ENCODE assay signal across 8 cellular contexts in the genomic region with DNA sequence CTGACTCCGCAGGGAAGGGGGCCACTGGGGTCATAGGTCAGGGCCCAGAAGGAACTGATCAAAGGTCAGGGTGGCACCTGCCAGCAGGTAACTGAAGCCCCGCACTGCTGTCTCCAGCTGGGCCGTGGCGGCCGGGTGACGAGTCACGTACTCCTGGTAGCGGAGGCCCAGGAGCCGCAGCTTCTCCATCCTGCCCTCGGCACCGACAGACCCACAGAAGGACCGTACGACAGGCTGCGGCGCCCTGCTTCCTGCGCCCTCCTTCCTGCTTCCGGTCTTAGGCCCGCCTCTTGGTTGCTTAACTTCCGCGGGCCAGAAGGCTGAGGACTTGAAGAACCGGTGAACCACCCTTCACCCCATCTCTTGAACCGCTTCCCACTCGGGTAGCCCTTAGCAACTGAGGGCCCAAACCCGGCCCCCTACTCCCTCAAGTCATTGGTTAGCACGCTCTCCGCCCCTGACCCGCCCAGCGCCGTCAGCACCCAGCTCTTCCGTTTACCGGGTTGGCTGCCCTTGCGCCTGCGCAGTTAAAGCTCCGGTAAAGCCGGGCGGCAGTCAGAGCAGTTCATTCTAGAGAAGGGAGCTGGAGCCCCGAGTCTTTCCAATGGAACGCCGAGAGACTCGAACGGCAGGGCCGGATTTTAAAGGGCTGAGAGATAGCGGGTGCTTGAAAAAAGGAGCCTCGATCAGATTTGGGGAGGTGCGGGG. TPM values are rescaled to one million over a fixed set of nuclear protein-coding genes. Genes with fewer than 3 reads are reported as not detected.
A peak's percentile ranks its signal among the peaks of the same experiment; 100 is the strongest.
DNase-seq lines count a peak whose midpoint lies in the region; ATAC-seq, FAIRE-seq and TF ChIP-seq lines count a peak whose summit lies in the region.

A gene (minus strand): TSS at position 255 of the 708 bp plus-strand sequence. CDS start 66 bp downstream, at position 189.

- FAIRE-seq in pancreas (lab: Jason Lieb, UNC) = peak; percentile 9

- H3K36me3 ChIP-seq in pancreas (peaks cover 0 to 19% (median 18%) of the 10 kb centered on the region in 3 donors), tibial artery (peaks cover 19 to 31% (median 27%) of the 10 kb centered on the region in 3 donors)

- intact Hi-C loops in Right ventricle myocardium superior (cut with DNase I) = loop anchor here (5.0 kb wide), 1 partner anchor 60 kb away; no protein-coding TSS in a partner anchor
- intact Hi-C loops in pancreas (cut with DNase I) = loop anchor here in 1 of 3 donors (10.0 kb wide), 1 partner anchor 53 kb away; no protein-coding TSS in a partner anchor
- intact Hi-C loops in tibial artery (cut with DNase I; ENCODE audit: low total_unique reads) = loop anchor here (5.0 kb wide), 2 partner anchors 60 to 75 kb away; no protein-coding TSS in a partner anchor

- H3K27ac ChIP-seq in pancreas (peak within 1 kb of the TSS; percentile 80 to 93 (median 88)), tibial artery (peak within 1 kb of the TSS; percentile 87 to 89)

- H3K9me3 ChIP-seq in pancreas = no peaks in the 10 kb centered on the region
- H3K9me3 ChIP-seq in tibial artery = no peaks in the 10 kb centered on the region

- H3K4me1 ChIP-seq in pancreas (peaks cover 18 to 21% (median 19%) of the 10 kb centered on the region in 3 donors), tibial artery (peaks cover 10 to 45% (median 23%) of the 10 kb centered on the region in 4 donors)

- H3K27me3 ChIP-seq in pancreas = no peaks in the 10 kb centered on the region
- peaks cover 10 to 16% of the 10 kb centered on the region in 2 donors for H3K27me3 ChIP-seq in tibial artery

- DNase-seq in GM12864 (ENCODE audit: low read depth) (peak; percentile 94), NCI-H1417 (lab: John Stamatoyannopoulos, UW) (peak; percentile 93 to 98 (median 95)), SW 1271 (lab: John Stamatoyannopoulos, UW) (peak; percentile 98), Right ventricle myocardium superior (peak; percentile 98), pancreas (peak; percentile 92 to 99 (median 98)), tibial artery (peak; percentile 98 to 99)
- peak; percentile 89 for DNase-seq in activated naive CD8-positive, alpha-beta T cell treated with anti-CD3 and anti-CD28 coated beads, Interleukin-2, amount 50 U/mL, for 16 hours (ENCODE audit: low read depth, low spot score)

- H3K4me3 ChIP-seq in GM12864 (ENCODE audit: low read depth, low read length) = peak within 1 kb of the TSS; percentile 66
- peak within 1 kb of the TSS; percentile 65 to 95 (median 92) for H3K4me3 ChIP-seq in pancreas
- peak within 1 kb of the TSS; percentile 79 to 81 for H3K4me3 ChIP-seq in tibial artery

- ATAC-seq in HG02759 (IDR thresholded peaks at IDR 0.05; ENCODE audit: unreplicated experiment) (peak; percentile 93), Right ventricle myocardium superior (ENCODE audit: poor library complexity) (peak; percentile 96), pancreas (peak; percentile 72 to 90 (median 76))

- WGBS in pancreas, 2 donors = 0 to 1% methylated on average over 40 to 45 of the region's 45 CpGs

- no peak for TF ChIP-seq CTCF in GM12864 (IDR thresholded peaks at IDR 0.05; ENCODE audit: low read depth, low read length, missing control alignments)
- TF ChIP-seq CTCF in pancreas (IDR thresholded peaks at IDR 0.05) = no peak
- TF ChIP-seq CTCF in tibial artery (IDR thresholded peaks at IDR 0.05) = no peak

RNA-seq across cellular contexts. Expression of the gene that starts here (rescaled TPM):
- total RNA-seq in Right ventricle myocardium superior (8.5 TPM), pancreas (10 to 100 TPM; 18.6 to 26.8 (median 23.6) TPM)
- polyA plus RNA-seq in pancreas = 10 to 100 TPM; 39.2 to 44.3 TPM

Comparison
In these comparisons a context has a peak if more than half of its experiments do, and no peak if none do; other contexts are left out.
1. Peak in every context shown above with its lines: DNase-seq, ATAC-seq, H3K4me3 ChIP-seq and H3K27ac ChIP-seq.